ENCODE assay signal across 1 cellular context in the genomic region with DNA sequence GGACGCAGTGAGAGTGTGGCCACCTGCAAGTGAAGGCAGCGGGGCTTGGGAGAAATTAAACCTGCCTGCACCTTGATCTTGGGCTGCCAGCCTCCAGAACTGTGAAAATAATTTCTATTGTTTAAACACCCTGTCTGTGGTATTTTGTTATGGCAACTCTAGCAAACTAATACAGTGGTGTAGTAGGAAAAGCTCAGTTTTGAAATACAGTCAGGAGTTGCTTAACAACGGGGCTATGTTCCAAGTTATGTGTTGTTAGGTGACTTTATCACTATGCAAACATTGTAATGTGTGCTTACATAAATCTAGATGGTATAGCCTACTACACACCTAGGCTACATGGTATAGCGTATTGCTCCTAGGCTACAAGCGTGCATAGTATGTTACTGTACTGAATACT.
TF ChIP-seq lines count a peak whose summit lies in the region.

No MANE protein-coding gene starts in this region.

TF ChIP-seq in HepG2, 621 proteins besides CTCF, POLR2A, EP300 and RAD21 (continued from another document):
- TF ChIP-seq SAP130 (CRISPR knock-in tag; IDR thresholded peaks at IDR 0.05; ENCODE audit: low read depth), result peak; percentile 26; the same call in 1 of the 2 replicates
- peak; percentile 98 for TF ChIP-seq TRIM24 (CRISPR knock-in tag; IDR thresholded peaks at IDR 0.05)
- TF ChIP-seq, protein P1, sequence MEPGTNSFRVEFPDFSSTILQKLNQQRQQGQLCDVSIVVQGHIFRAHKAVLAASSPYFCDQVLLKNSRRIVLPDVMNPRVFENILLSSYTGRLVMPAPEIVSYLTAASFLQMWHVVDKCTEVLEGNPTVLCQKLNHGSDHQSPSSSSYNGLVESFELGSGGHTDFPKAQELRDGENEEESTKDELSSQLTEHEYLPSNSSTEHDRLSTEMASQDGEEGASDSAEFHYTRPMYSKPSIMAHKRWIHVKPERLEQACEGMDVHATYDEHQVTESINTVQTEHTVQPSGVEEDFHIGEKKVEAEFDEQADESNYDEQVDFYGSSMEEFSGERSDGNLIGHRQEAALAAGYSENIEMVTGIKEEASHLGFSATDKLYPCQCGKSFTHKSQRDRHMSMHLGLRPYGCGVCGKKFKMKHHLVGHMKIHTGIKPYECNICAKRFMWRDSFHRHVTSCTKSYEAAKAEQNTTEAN (CRISPR knock-in tag; conservative IDR thresholded peaks at IDR 0.05), result no peak
- peak; percentile 80 for TF ChIP-seq ISL2 (CRISPR knock-in tag; IDR thresholded peaks at IDR 0.05)
- peak; percentile 92; the same call in 1 of the 2 replicates for TF ChIP-seq KDM1A (CRISPR knock-in tag; IDR thresholded peaks at IDR 0.05)
- TF ChIP-seq ZNF282 (IDR thresholded peaks at IDR 0.05; ENCODE audit: partially characterized antibody), result no peak
- peak; percentile 66 for TF ChIP-seq ZNF614 (CRISPR knock-in tag; IDR thresholded peaks at IDR 0.05; ENCODE audit: borderline replicate concordance)
- TF ChIP-seq, protein P2, sequence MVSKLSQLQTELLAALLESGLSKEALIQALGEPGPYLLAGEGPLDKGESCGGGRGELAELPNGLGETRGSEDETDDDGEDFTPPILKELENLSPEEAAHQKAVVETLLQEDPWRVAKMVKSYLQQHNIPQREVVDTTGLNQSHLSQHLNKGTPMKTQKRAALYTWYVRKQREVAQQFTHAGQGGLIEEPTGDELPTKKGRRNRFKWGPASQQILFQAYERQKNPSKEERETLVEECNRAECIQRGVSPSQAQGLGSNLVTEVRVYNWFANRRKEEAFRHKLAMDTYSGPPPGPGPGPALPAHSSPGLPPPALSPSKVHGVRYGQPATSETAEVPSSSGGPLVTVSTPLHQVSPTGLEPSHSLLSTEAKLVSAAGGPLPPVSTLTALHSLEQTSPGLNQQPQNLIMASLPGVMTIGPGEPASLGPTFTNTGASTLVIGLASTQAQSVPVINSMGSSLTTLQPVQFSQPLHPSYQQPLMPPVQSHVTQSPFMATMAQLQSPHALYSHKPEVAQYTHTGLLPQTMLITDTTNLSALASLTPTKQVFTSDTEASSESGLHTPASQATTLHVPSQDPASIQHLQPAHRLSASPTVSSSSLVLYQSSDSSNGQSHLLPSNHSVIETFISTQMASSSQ (IDR thresholded peaks at IDR 0.05; ENCODE audit: low read depth), result no peak
- TF ChIP-seq, protein P2 (CRISPR knock-in tag; IDR thresholded peaks at IDR 0.05; ENCODE audit: borderline replicate concordance), result peak; percentile 57; the same call in 1 of the 2 replicates
- TF ChIP-seq RAD51 (IDR thresholded peaks at IDR 0.05; ENCODE audit: borderline replicate concordance), result no peak
- TF ChIP-seq ZKSCAN8 (CRISPR knock-in tag; IDR thresholded peaks at IDR 0.05; ENCODE audit: borderline replicate concordance), result peak; percentile 13; the same call in 1 of the 2 replicates
- no peak for TF ChIP-seq FOXP1 (IDR thresholded peaks at IDR 0.05)
- peak; percentile 55 for TF ChIP-seq FOXP1 (CRISPR knock-in tag; IDR thresholded peaks at IDR 0.05)
- peak; percentile 85; the same call in 1 of the 2 replicates for TF ChIP-seq CBX5 (CRISPR knock-in tag; IDR thresholded peaks at IDR 0.05; ENCODE audit: borderline replicate concordance)
- TF ChIP-seq ZNF124 (CRISPR knock-in tag; IDR thresholded peaks at IDR 0.05), result 0 out of 2 replicates have a peak, but pooled peaks have one; percentile 37
- no peak for TF ChIP-seq ZNF580 (CRISPR knock-in tag; IDR thresholded peaks at IDR 0.05; ENCODE audit: borderline replicate concordance, low read depth)
- peak; percentile 55; the same call in 1 of the 2 replicates for TF ChIP-seq SALL1 (CRISPR knock-in tag; IDR thresholded peaks at IDR 0.05)
- TF ChIP-seq PHF5A (CRISPR knock-in tag; IDR thresholded peaks at IDR 0.05; ENCODE audit: low read depth, unreplicated experiment), result no peak
- TF ChIP-seq, protein P3, sequence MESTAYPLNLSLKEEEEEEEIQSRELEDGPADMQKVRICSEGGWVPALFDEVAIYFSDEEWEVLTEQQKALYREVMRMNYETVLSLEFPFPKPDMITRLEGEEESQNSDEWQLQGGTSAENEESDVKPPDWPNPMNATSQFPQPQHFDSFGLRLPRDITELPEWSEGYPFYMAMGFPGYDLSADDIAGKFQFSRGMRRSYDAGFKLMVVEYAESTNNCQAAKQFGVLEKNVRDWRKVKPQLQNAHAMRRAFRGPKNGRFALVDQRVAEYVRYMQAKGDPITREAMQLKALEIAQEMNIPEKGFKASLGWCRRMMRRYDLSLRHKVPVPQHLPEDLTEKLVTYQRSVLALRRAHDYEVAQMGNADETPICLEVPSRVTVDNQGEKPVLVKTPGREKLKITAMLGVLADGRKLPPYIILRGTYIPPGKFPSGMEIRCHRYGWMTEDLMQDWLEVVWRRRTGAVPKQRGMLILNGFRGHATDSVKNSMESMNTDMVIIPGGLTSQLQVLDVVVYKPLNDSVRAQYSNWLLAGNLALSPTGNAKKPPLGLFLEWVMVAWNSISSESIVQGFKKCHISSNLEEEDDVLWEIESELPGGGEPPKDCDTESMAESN (CRISPR knock-in tag; conservative IDR thresholded peaks at IDR 0.05), result no peak
